In genomic region chr21:46636181-46636512, GRCh38 we compare ENCODE assay signal across 8 cellular contexts. TPM values are rescaled to one million over a fixed set of nuclear protein-coding genes. Genes with fewer than 3 reads are reported as not detected.
DNase-seq lines count a peak whose midpoint lies in the region; ATAC-seq and TF ChIP-seq lines count a peak whose summit lies in the region.

No MANE protein-coding gene starts in this region.

- DNase-seq in heart right ventricle (no peak), Right ventricle myocardium superior (no peak), brain microvascular endothelial cell (no peak), vagina (ENCODE audit: extremely low spot score in 2 of 2) (no peak), GM03348 (ENCODE audit: low spot score) (no peak)
- DNase-seq in activated CD8-positive, alpha-beta memory T cell treated with anti-CD3 and anti-CD28 coated beads, Interleukin-2, amount 50 U/mL, for 4 hours: no peak

- intact Hi-C loops in heart right ventricle (cut with DNase I) (no loop called here), Right ventricle myocardium superior (cut with DNase I) (no loop called here), vagina (cut with DNase I) (no loop called here)

- H3K36me3 ChIP-seq in heart right ventricle: peaks cover 0 to 23% (median 1%) of the 10 kb centered on the region in 9 donors
- H3K36me3 ChIP-seq in brain microvascular endothelial cell (replicated peaks): peaks cover 5% of the 10 kb centered on the region
- peaks cover 28% of the 10 kb centered on the region for H3K36me3 ChIP-seq in mesodermal cell (ENCODE audit: control insufficient read depth, insufficient read depth, low read length)
- peaks cover 0 to 5% of the 10 kb centered on the region in 2 donors for H3K36me3 ChIP-seq in vagina

- peak overlapping the region; percentile 72 to 96 (median 86) for H3K4me3 ChIP-seq in heart right ventricle
- peak overlapping the region; percentile 100 for H3K4me3 ChIP-seq in brain microvascular endothelial cell (ENCODE audit: low read depth, low read length)
- H3K4me3 ChIP-seq in mesodermal cell (ENCODE audit: extremely low read depth, insufficient read depth, low read length, poor library complexity, severe bottlenecking): peak overlapping the region; percentile 87
- H3K4me3 ChIP-seq in vagina: peak overlapping the region; percentile 72 to 97

- in situ Hi-C loops in brain microvascular endothelial cell (cut with HindIII; ENCODE audit: low pct_ligation_motif_present, low sequenced_read_pairs): no loop called here

- H3K4me1 ChIP-seq in heart right ventricle (peaks cover 0 to 52% (median 48%) of the 10 kb centered on the region in 9 donors), mesodermal cell (ENCODE audit: control insufficient read depth, insufficient read depth, low read length, poor library complexity, severe bottlenecking) (peaks cover 12% of the 10 kb centered on the region), vagina (peaks cover 60% of the 10 kb centered on the region)

- ATAC-seq in heart right ventricle (no peak), Right ventricle myocardium superior (ENCODE audit: poor library complexity) (no peak), HG03342 (IDR thresholded peaks at IDR 0.05; ENCODE audit: unreplicated experiment) (no peak)

- H3K9me3 ChIP-seq in heart right ventricle (no peaks in the 10 kb centered on the region), mesodermal cell (ENCODE audit: control insufficient read depth, low read length) (no peaks in the 10 kb centered on the region), vagina (no peaks in the 10 kb centered on the region)

- H3K27ac ChIP-seq in heart right ventricle (peak overlapping the region; percentile 87 to 99 (median 98)), brain microvascular endothelial cell (no peak overlapping the region), mesodermal cell (ENCODE audit: low read depth, low read length, severe bottlenecking) (no peak overlapping the region), vagina (peak overlapping the region; percentile 99)

- 4 to 7% methylated on average over 8 of the region's 8 CpGs for WGBS in heart right ventricle, 2 donors
- WGBS in mesodermal cell (ENCODE audit: insufficient coverage in 2 of 2), 2 experiments: 56% methylated on average over 1 of the region's 8 CpGs; no CpG with 5 or more reads in 1 of the 2 experiments

- no peak for TF ChIP-seq POLR2A in vagina (IDR thresholded peaks at IDR 0.05)

- H3K27me3 ChIP-seq in heart right ventricle: no peaks in the 10 kb centered on the region
- H3K27me3 ChIP-seq in brain microvascular endothelial cell (replicated peaks): no peaks in the 10 kb centered on the region
- no peaks in the 10 kb centered on the region for H3K27me3 ChIP-seq in vagina

- TF ChIP-seq CTCF in heart right ventricle (IDR thresholded peaks at IDR 0.05) (no peak), brain microvascular endothelial cell (IDR thresholded peaks at IDR 0.05; ENCODE audit: low read depth, low read length, missing control alignments) (no peak), vagina (IDR thresholded peaks at IDR 0.05) (no peak)

RNA-seq across cellular contexts. Expression of gene PRMT2, which starts 0.7 kb away (rescaled TPM):
- total RNA-seq in heart right ventricle (10 to 100 TPM; 40.3 to 70.1 (median 56.9) TPM), Right ventricle myocardium superior (49.8 TPM), vagina (78.1 TPM)
- polyA plus RNA-seq in heart right ventricle: 10 to 100 TPM; 31.2 to 51.6 TPM
- 92.7 TPM for polyA plus RNA-seq in mesodermal cell (2013, experiment 1 of 2)
- 83.4 TPM for polyA plus RNA-seq in mesodermal cell (2013, experiment 2 of 2)

RNA-seq across cellular contexts. Expression of gene S100B, which starts 31.3 kb away (rescaled TPM):
- total RNA-seq in heart right ventricle (1 to 10 TPM in 8 of 10 donors, under 1 TPM in 1, not detected in 1; 0.53 to 5.2 (median 2.9) TPM), Right ventricle myocardium superior (5.5 TPM), vagina (19.9 TPM)
- 10 to 100 TPM in 1 of 2 donors, 1 to 10 TPM in 1; 4.9 to 11.7 TPM for polyA plus RNA-seq in heart right ventricle
- 3.7 TPM for polyA plus RNA-seq in mesodermal cell (2013, experiment 1 of 2)
- 4.0 TPM for polyA plus RNA-seq in mesodermal cell (2013, experiment 2 of 2)

Comparison
In these comparisons a context has a peak if more than half of its experiments do, and no peak if none do; other contexts are left out.
1. H3K27ac ChIP-seq: peak in heart right ventricle (10 of 10) and vagina (single experiment); none in brain microvascular endothelial cell (single experiment) and mesodermal cell (single experiment).
2. Peak in every context shown above with its lines, with median percentiles within 50 percentile points of each other: H3K4me3 ChIP-seq.